Comparison of ENCODE assay signal across 27 cellular contexts in genomic region chr17:79968116-79968515, GRCh38.
"Had no signal": no experiment of that assay in that cellular context is flagged by ENCODE, and none has a peak within 500 bp of the region (broad histone marks: within the 10 kb centered on the region; RNA-seq: fewer than 3 reads in every experiment).

No MANE protein-coding gene starts in this region.

- FAIRE-seq: astrocyte, pancreas had no signal

- ATAC-seq: esophagus mucosa; naive thymus-derived CD4-positive, alpha-beta T cell; pancreas; psoas muscle; stimulated activated memory B cell treated with anti-CD40 and anti-IgM and Interleukin-4, amounts not matched to agents 10 μg/mL and 1 μg/mL and 100 μg/mL, for 72 hours; stimulated activated naive CD8-positive, alpha-beta T cell treated with anti-CD3 and anti-CD28 coated beads, Interleukin-15, amount 100 ng/mL, for 72 hours had no signal

- H3K4me3 Mint-ChIP-seq: mesothelial cell of epicardium; naive thymus-derived CD4-positive, alpha-beta T cell; stimulated activated memory B cell treated with anti-CD40 and anti-IgM and Interleukin-4, amounts not matched to agents 10 μg/mL and 1 μg/mL and 100 μg/mL, for 72 hours; stimulated activated naive CD8-positive, alpha-beta T cell treated with anti-CD3 and anti-CD28 coated beads, Interleukin-15, amount 100 ng/mL, for 72 hours; type B pancreatic cell had no signal

- H3K27ac Mint-ChIP-seq: mesothelial cell of epicardium; naive thymus-derived CD4-positive, alpha-beta T cell; stimulated activated memory B cell treated with anti-CD40 and anti-IgM and Interleukin-4, amounts not matched to agents 10 μg/mL and 1 μg/mL and 100 μg/mL, for 72 hours; stimulated activated naive CD8-positive, alpha-beta T cell treated with anti-CD3 and anti-CD28 coated beads, Interleukin-15, amount 100 ng/mL, for 72 hours; type B pancreatic cell had no signal

- H3K4me2 ChIP-seq: smooth muscle cell had no signal

- DNase-seq: activated CD4-positive, alpha-beta T cell treated with anti-CD3 and anti-CD28 coated beads for 4 hours; activated CD4-positive, alpha-beta T cell treated with anti-CD3 and anti-CD28 coated beads, Interleukin-2, amount 50 U/mL, for 48 hours; activated CD8-positive, alpha-beta memory T cell treated with anti-CD3 and anti-CD28 coated beads for 24 hours; activated gamma-delta T cell treated with Interleukin-2 at 50 U/mL for 16 hours; activated naive CD4-positive, alpha-beta T cell treated with anti-CD3 and anti-CD28 coated beads, Interleukin-2, amount 50 U/mL, for 16 hours; amniotic stem cell; brain microvascular endothelial cell; caudate nucleus; cortex of kidney; foreskin fibroblast; left ventricle myocardium inferior; naive thymus-derived CD4-positive, alpha-beta T cell; nucleus accumbens; stimulated activated CD4-positive, alpha-beta T cell treated with anti-CD3 and anti-CD28 coated beads, Interleukin-1b, Interleukin-23, amount 100 ng/mL, for 48 hours; stimulated activated CD4-positive, alpha-beta T cell treated with anti-CD3 and anti-CD28 coated beads, Interleukin-4, amount 100 ng/mL, for 4 hours; stimulated activated CD8-positive, alpha-beta memory T cell treated with anti-CD3 and anti-CD28 coated beads, Interleukin-4, amount 100 ng/mL, for 48 hours; stimulated activated naive CD8-positive, alpha-beta T cell treated with anti-CD3 and anti-CD28 coated beads, Interleukin-15, amount 100 ng/mL, for 72 hours; substantia nigra had no signal

- H3K4me1 Mint-ChIP-seq: mesothelial cell of epicardium; stimulated activated naive CD8-positive, alpha-beta T cell treated with anti-CD3 and anti-CD28 coated beads, Interleukin-15, amount 100 ng/mL, for 72 hours had no signal

- H3K36me3 Mint-ChIP-seq: naive thymus-derived CD4-positive, alpha-beta T cell; stimulated activated memory B cell treated with anti-CD40 and anti-IgM and Interleukin-4, amounts not matched to agents 10 μg/mL and 1 μg/mL and 100 μg/mL, for 72 hours had no signal

- H3K4me1 ChIP-seq: left ventricle myocardium inferior, psoas muscle, vagina had no signal

- H3K27me3 ChIP-seq: brain microvascular endothelial cell, pancreas, vagina had no signal

- H3K27ac ChIP-seq: brain microvascular endothelial cell, left ventricle myocardium inferior, pancreas, psoas muscle, vagina had no signal

- H3K27me3 Mint-ChIP-seq: stimulated activated naive CD8-positive, alpha-beta T cell treated with anti-CD3 and anti-CD28 coated beads, Interleukin-15, amount 100 ng/mL, for 72 hours; type B pancreatic cell had no signal

- H3K9me3 ChIP-seq: left ventricle myocardium inferior, pancreas, psoas muscle, vagina had no signal

- H3K4me3 ChIP-seq: left ventricle myocardium inferior, pancreas, psoas muscle, smooth muscle cell, vagina had no signal

- H3K9me3 Mint-ChIP-seq: naive thymus-derived CD4-positive, alpha-beta T cell; stimulated activated memory B cell treated with anti-CD40 and anti-IgM and Interleukin-4, amounts not matched to agents 10 μg/mL and 1 μg/mL and 100 μg/mL, for 72 hours; stimulated activated naive CD8-positive, alpha-beta T cell treated with anti-CD3 and anti-CD28 coated beads, Interleukin-15, amount 100 ng/mL, for 72 hours had no signal
